In the genomic region with DNA sequence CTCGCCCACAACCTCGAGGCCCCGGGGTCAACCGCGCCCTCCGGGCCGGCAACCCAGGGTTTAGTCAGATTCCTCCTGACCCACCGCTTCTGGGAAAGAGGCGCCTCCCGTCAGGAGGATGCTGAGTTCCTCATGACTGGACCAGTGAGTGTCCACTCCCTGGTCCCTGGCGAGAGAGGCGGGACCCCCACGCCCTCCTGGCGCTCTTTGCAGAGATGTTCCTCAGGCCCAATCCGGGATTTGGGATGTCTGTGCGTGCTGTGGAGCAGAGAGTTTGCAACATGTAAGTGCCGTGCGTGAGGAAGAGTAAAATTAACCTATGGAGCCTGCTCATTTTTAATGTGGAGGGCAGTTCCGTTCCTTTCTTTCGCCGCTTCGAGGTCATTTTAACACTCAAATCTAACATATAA, we compare ENCODE assay signal across 8 cellular contexts. TPM values are rescaled to one million over a fixed set of nuclear protein-coding genes. Genes with fewer than 3 reads are reported as not detected.
A peak's percentile ranks its signal among the peaks of the same experiment; 100 is the strongest.
DNase-seq lines count a peak whose midpoint lies in the region; ATAC-seq, FAIRE-seq and TF ChIP-seq lines count a peak whose summit lies in the region.

No MANE protein-coding gene starts in this region.

- TSS peak; percentile 84 for BruUV-seq in HepG2 (replicated peaks; lab: Mats Ljungman, UMichigan)

- peak overlapping the region; percentile 86 to 92 for H3K4me3 ChIP-seq in cardiac fibroblast (replicated peaks in 1 of 2; ENCODE audit: low read depth in 2 of 2, low read length in 2 of 2)
- peak overlapping the region; percentile 87 to 96 (median 96) for H3K4me3 ChIP-seq in HepG2 (replicated peaks in 1 of 3; ENCODE audit: insufficient read depth in 1 of 3, low read depth in 2 of 3, low read length in 3 of 3)
- H3K4me3 ChIP-seq in thymus (ENCODE audit: low read length): peak overlapping the region; percentile 64

- WGBS in HepG2 (ENCODE audit: low lambda C conversion rate): under 1% methylated on average over 8 of the region's 22 CpGs
- 5% methylated on average over 22 of the region's 22 CpGs for WGBS in thymus

- TF ChIP-seq POLR2A in HepG2 (IDR thresholded peaks at IDR 0.05; ENCODE audit: insufficient read depth in 1 of 2, low read depth in 2 of 2, low read length in 2 of 2): no peak; a peak in 1 of 4 replicates

- CTCF ChIA-PET in HepG2 (lab: Yijun Ruan, JAX; ENCODE audit: low intra/inter-chr PET ratio, low total read pairs): no interaction called here

- TF ChIP-seq CTCF in cardiac fibroblast (IDR thresholded peaks at IDR 0.05; ENCODE audit: low read depth, low read length) (no peak), HepG2 (CRISPR knock-in tag; IDR thresholded peaks at IDR 0.05) (no peak), GM13976 (IDR thresholded peaks at IDR 0.05; ENCODE audit: borderline replicate concordance, control extremely low read depth, extremely low read depth, insufficient read depth, missing control alignments) (no peak)

- TF ChIP-seq EP300 in HepG2 (IDR thresholded peaks at IDR 0.05; ENCODE audit: low read depth in 2 of 2, low read length in 2 of 2) (no peak), HepG2 (CRISPR knock-in tag; IDR thresholded peaks at IDR 0.05; ENCODE audit: borderline replicate concordance) (no peak)

- H3K27ac ChIP-seq in HepG2 (ENCODE audit: extremely low read length, insufficient read depth, low read length): peak overlapping the region; percentile 94
- peak overlapping the region; percentile 55 for H3K27ac ChIP-seq in thymus (ENCODE audit: low read depth)

- POLR2A ChIA-PET in HepG2 (lab: Yijun Ruan, JAX): interaction anchor here (0.8 to 1.8 kb wide), 22 partner anchors 13 to 518 kb away, joined by 3 to 75 read pairs (median 10); partner anchors contain the start of genes KLB, LIAS, RPL9 and SMIM14

- H4K20me1 ChIP-seq in HepG2 (ENCODE audit: insufficient read depth, low read length): peaks cover 28% of the 10 kb centered on the region

- no peak for FAIRE-seq in HepG2 (lab: Jason Lieb, UNC)

- DNase-seq in DMS79 (lab: John Stamatoyannopoulos, UW) (peak; percentile 4), NCI-H460 (ENCODE audit: extremely low read depth, low read depth) (peak; percentile 54), cardiac fibroblast (ENCODE audit: low read depth in 2 of 2) (peak; percentile 88 to 90), HepG2 (ENCODE audit: low spot score) (no peak), GM13976 (ENCODE audit: low spot score) (no peak), HT-29 (ENCODE audit: low spot score) (no peak), NCI-H2029 treated with DMSO at 0.1 percent for 48 hours (lab: John Stamatoyannopoulos, UW) (no peak)

- peak overlapping the region; percentile 99 for H3K9ac ChIP-seq in HepG2 (ENCODE audit: insufficient read depth, low read depth, low read length)

- peaks cover 26% of the 10 kb centered on the region for H3K9me3 ChIP-seq in HepG2 (ENCODE audit: low read length)
- no peaks in the 10 kb centered on the region for H3K9me3 ChIP-seq in thymus (ENCODE audit: control insufficient read depth)

- intact Hi-C loops in HepG2 (cut with micrococcal nuclease; ENCODE audit: unreplicated experiment): loop anchor here (1.0 to 2.0 kb wide), 2 partner anchors 30 to 449 kb away; partner anchors contain the start of gene PDS5A

- ATAC-seq in HepG2: peak; percentile 52

- in situ Hi-C loops in HepG2 (cut with HindIII; ENCODE audit: extremely low pct_ligation_motif_present, low pct_unique_long_range_greater_than_20kb) (loop anchor here (5.0 kb wide), 1 partner anchor 109 kb away; the partner anchor contains the start of gene SMIM14), GM13976 (cut with MboI; ENCODE audit: low sequenced_read_pairs, unreplicated experiment) (no loop called here)

- H3K4me2 ChIP-seq in HepG2 (ENCODE audit: low read depth, low read length): peak overlapping the region; percentile 80

- peaks cover 3 to 11% of the 10 kb centered on the region in 2 experiments; a peak in 2 of 5 replicates for H3K36me3 ChIP-seq in HepG2 (replicated peaks in 1 of 2; ENCODE audit: control insufficient read depth in 1 of 2, insufficient read depth in 2 of 2, low read length in 2 of 2)
- no peaks in the 10 kb centered on the region for H3K36me3 ChIP-seq in thymus (ENCODE audit: control insufficient read depth, insufficient read depth)

- H3K4me1 ChIP-seq in HepG2 (ENCODE audit: insufficient read depth, low read length): peaks cover 18% of the 10 kb centered on the region
- no peaks in the 10 kb centered on the region for H3K4me1 ChIP-seq in thymus (ENCODE audit: control insufficient read depth, insufficient read depth, low read length)

- H3K79me2 ChIP-seq in HepG2 (ENCODE audit: insufficient read depth, low read length): peaks cover 63% of the 10 kb centered on the region

- TF ChIP-seq RAD21 in HepG2 (CRISPR knock-in tag; IDR thresholded peaks at IDR 0.05): 0 out of 2 replicates have a peak, but pooled peaks have one; percentile 0

- H2AFZ ChIP-seq in HepG2 (ENCODE audit: low read length): no peak overlapping the region

- H3K27me3 ChIP-seq in HepG2 (ENCODE audit: control insufficient read depth in 1 of 2, insufficient read depth in 2 of 2, low read length in 2 of 2) (peaks cover 0 to 4% of the 10 kb centered on the region in 2 experiments; a peak in 1 of 5 replicates), thymus (ENCODE audit: control insufficient read depth, insufficient read depth) (no peaks in the 10 kb centered on the region)

TF ChIP-seq in HepG2, 621 proteins besides CTCF, POLR2A, EP300 and RAD21 (continues in another document):
- TF ChIP-seq KDM2A (CRISPR knock-in tag; IDR thresholded peaks at IDR 0.05; ENCODE audit: borderline replicate concordance, low read depth) (0 out of 2 replicates have a peak, but pooled peaks have one; percentile 7), SIX4 (CRISPR knock-in tag; IDR thresholded peaks at IDR 0.05) (no peak), CCDC6 (CRISPR knock-in tag; IDR thresholded peaks at IDR 0.05) (peak; percentile 12; the same call in 1 of the 2 replicates), WIZ (CRISPR knock-in tag; IDR thresholded peaks at IDR 0.05) (no peak), SP140L (CRISPR knock-in tag; IDR thresholded peaks at IDR 0.05; ENCODE audit: borderline replicate concordance) (no peak), PITX1 (CRISPR knock-in tag; IDR thresholded peaks at IDR 0.05) (peak; percentile 35; the same call in 1 of the 2 replicates), ZNF616 (CRISPR knock-in tag; IDR thresholded peaks at IDR 0.05; ENCODE audit: low read depth) (0 out of 2 replicates have a peak, but pooled peaks have one; percentile 10), ZNF383 (CRISPR knock-in tag; IDR thresholded peaks at IDR 0.05; ENCODE audit: borderline replicate concordance) (0 out of 2 replicates have a peak, but pooled peaks have one; percentile 33)
- TF ChIP-seq, protein P1, sequence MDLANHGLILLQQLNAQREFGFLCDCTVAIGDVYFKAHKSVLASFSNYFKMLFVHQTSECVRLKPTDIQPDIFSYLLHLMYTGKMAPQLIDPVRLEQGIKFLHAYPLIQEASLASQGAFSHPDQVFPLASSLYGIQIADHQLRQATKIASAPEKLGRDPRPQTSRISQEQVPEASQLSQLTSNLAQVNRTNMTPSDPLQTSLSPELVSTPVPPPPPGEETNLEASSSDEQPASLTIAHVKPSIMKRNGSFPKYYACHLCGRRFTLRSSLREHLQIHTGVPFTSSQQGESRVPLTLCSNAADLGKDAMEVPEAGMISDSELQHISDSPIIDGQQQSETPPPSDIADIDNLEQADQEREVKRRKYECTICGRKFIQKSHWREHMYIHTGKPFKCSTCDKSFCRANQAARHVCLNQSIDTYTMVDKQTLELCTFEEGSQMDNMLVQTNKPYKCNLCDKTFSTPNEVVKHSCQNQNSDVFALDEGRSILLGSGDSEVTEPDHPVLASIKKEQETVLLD (CRISPR knock-in tag; IDR thresholded peaks at IDR 0.05; ENCODE audit: low read depth): 0 out of 2 replicates have a peak, but pooled peaks have one; percentile 20

RNA-seq across cellular contexts. Expression of gene UGDH, which starts 0.8 kb away (rescaled TPM):
- 358 and 406 TPM in 2 replicates for total RNA-seq in NCI-H460 (2014; rRNA removed; shearing (Covaris generic))
- polyA plus RNA-seq in NCI-H460 (2014; cell fraction: nucleus; rRNA removed): 160 and 203 TPM in 2 replicates
- total RNA-seq in HepG2 (2016; rRNA removed; fragmentation: Illumina TruSeq; extraction: Trizol): 384 and 661 TPM in 2 replicates
- 49.0 and 58.6 TPM in 2 replicates for total RNA-seq in HepG2 (2016; cell fraction: cytosol; rRNA removed; fragmentation: Illumina TruSeq; extraction: Trizol; ENCODE audit: low read depth)
- total RNA-seq in HepG2 (2016; cell fraction: insoluble cytoplasmic fraction; rRNA removed; fragmentation: Illumina TruSeq; extraction: Trizol): 384 and 616 TPM in 2 replicates
- 167 and 182 TPM in 2 replicates for total RNA-seq in HepG2 (2016; cell fraction: membrane; rRNA removed; fragmentation: Illumina TruSeq; extraction: Trizol)
- 162 and 184 TPM in 2 replicates for total RNA-seq in HepG2 (2016; cell fraction: nucleus; rRNA removed; fragmentation: Illumina TruSeq; extraction: Trizol)
- polyA plus RNA-seq in HepG2 (2011; rRNA removed) (89.8 and 99.0 TPM in 2 replicates), thymus (11.7 TPM)
- polyA plus RNA-seq in HepG2 (2011; cell fraction: cytosol; rRNA removed): 131 and 185 TPM in 2 replicates
- 44.8 and 67.6 TPM in 2 replicates for polyA plus RNA-seq in HepG2 (2011; cell fraction: nucleus; rRNA removed)
- polyA plus RNA-seq in HepG2 (2012): 212 and 239 TPM in 2 replicates
- polyA plus RNA-seq in HepG2 (2016; cell fraction: cytosol; fragmentation: Illumina TruSeq; extraction: Trizol; ENCODE audit: low read depth): 39.4 and 40.4 TPM in 2 replicates
- polyA plus RNA-seq in HepG2 (2016; cell fraction: insoluble cytoplasmic fraction; fragmentation: Illumina TruSeq; extraction: Trizol; ENCODE audit: low read depth): 556 and 565 TPM in 2 replicates
- polyA plus RNA-seq in HepG2 (2016; cell fraction: membrane; fragmentation: Illumina TruSeq; extraction: Trizol; ENCODE audit: low read depth): 86.5 and 96.6 TPM in 2 replicates
- 181 and 193 TPM in 2 replicates for polyA plus RNA-seq in HepG2 (2016; cell fraction: nucleus; fragmentation: Illumina TruSeq; extraction: Trizol; ENCODE audit: insufficient read depth, low read depth)
- 9.9 and 42.1 TPM in 2 replicates for polyA minus RNA-seq in HepG2 (2011; rRNA and poly(A)+ RNA removed; ENCODE audit: low replicate concordance)
- polyA minus RNA-seq in HepG2 (2011; cell fraction: cytosol; rRNA and poly(A)+ RNA removed): 257 and 288 TPM in 2 replicates
- 82.3 and 114 TPM in 2 replicates for polyA minus RNA-seq in HepG2 (2011; cell fraction: nucleus; rRNA and poly(A)+ RNA removed)
- 82.3 and 95.2 TPM in 2 replicates for total RNA-seq in HT-29 (2014; rRNA removed; shearing (Covaris generic))

Comparison
In these comparisons a context has a peak if more than half of its experiments do, and no peak if none do; other contexts are left out.
1. DNase-seq: peak in DMS79 (single experiment), NCI-H460 (single experiment) and cardiac fibroblast (2 of 2); none in HepG2 (single experiment), GM13976 (single experiment), HT-29 (single experiment) and NCI-H2029 treated with DMSO at 0.1 percent for 48 hours (single experiment).
2. Peak in every context shown above with its lines, with median percentiles within 50 percentile points of each other: H3K4me3 ChIP-seq.